ENCODE assay signal across 8 cellular contexts in genomic region chr13:98445340-98446233, GRCh38.
A peak's percentile ranks its signal among the peaks of the same experiment; 100 is the strongest.
DNase-seq lines count a peak whose midpoint lies in the region; ATAC-seq lines count a peak whose summit lies in the region.

No MANE protein-coding gene starts in this region.

- H3K27ac Mint-ChIP-seq in activated CD8-positive, alpha-beta T cell treated with anti-CD3 and anti-CD28 coated beads, Interleukin-2, amount 10 ng/mL, durations not matched to agents 7 days and 5 days: peak overlapping the region; percentile 87
- H3K27ac Mint-ChIP-seq in effector memory CD8-positive, alpha-beta T cell: peak overlapping the region; percentile 76 to 85
- H3K27ac Mint-ChIP-seq in stimulated activated memory B cell treated with anti-CD40 and anti-IgM and Interleukin-4, amounts not matched to agents 10 μg/mL and 1 μg/mL and 100 μg/mL, for 72 hours: peak overlapping the region; percentile 71

- no peaks in the 10 kb centered on the region for H3K27me3 Mint-ChIP-seq in activated CD8-positive, alpha-beta T cell treated with anti-CD3 and anti-CD28 coated beads, Interleukin-2, amount 10 ng/mL, durations not matched to agents 7 days and 5 days (ENCODE audit: low read depth)
- no peaks in the 10 kb centered on the region for H3K27me3 Mint-ChIP-seq in effector memory CD8-positive, alpha-beta T cell
- H3K27me3 Mint-ChIP-seq in stimulated activated memory B cell treated with anti-CD40 and anti-IgM and Interleukin-4, amounts not matched to agents 10 μg/mL and 1 μg/mL and 100 μg/mL, for 72 hours: no peaks in the 10 kb centered on the region

- DNase-seq in AG08395 (ENCODE audit: low spot score) (peak; percentile 79), NCI-H526 (lab: John Stamatoyannopoulos, UW) (peak; percentile 50 to 89), myocyte (ENCODE audit: low read depth) (peak; percentile 63)
- DNase-seq in activated CD8-positive, alpha-beta T cell treated with anti-CD3 and anti-CD28 coated beads, Interleukin-2, amount 10 ng/mL, durations not matched to agents 7 days and 5 days: peak; percentile 86
- peak; percentile 68 to 82 (median 77) for DNase-seq in effector memory CD8-positive, alpha-beta T cell

- H3K4me1 Mint-ChIP-seq in activated CD8-positive, alpha-beta T cell treated with anti-CD3 and anti-CD28 coated beads, Interleukin-2, amount 10 ng/mL, durations not matched to agents 7 days and 5 days (ENCODE audit: low read depth): peaks cover 19% of the 10 kb centered on the region
- H3K4me1 Mint-ChIP-seq in effector memory CD8-positive, alpha-beta T cell (ENCODE audit: low read depth in 2 of 2): peaks cover 13 to 15% of the 10 kb centered on the region in 2 donors
- H3K4me1 Mint-ChIP-seq in stimulated activated memory B cell treated with anti-CD40 and anti-IgM and Interleukin-4, amounts not matched to agents 10 μg/mL and 1 μg/mL and 100 μg/mL, for 72 hours: peaks cover 36% of the 10 kb centered on the region

- peaks cover 21% of the 10 kb centered on the region for H3K36me3 Mint-ChIP-seq in activated CD8-positive, alpha-beta T cell treated with anti-CD3 and anti-CD28 coated beads, Interleukin-2, amount 10 ng/mL, durations not matched to agents 7 days and 5 days (ENCODE audit: low read depth)
- H3K36me3 Mint-ChIP-seq in effector memory CD8-positive, alpha-beta T cell (ENCODE audit: insufficient read depth): peaks cover 20% of the 10 kb centered on the region
- peaks cover 23% of the 10 kb centered on the region for H3K36me3 Mint-ChIP-seq in stimulated activated memory B cell treated with anti-CD40 and anti-IgM and Interleukin-4, amounts not matched to agents 10 μg/mL and 1 μg/mL and 100 μg/mL, for 72 hours

- peak overlapping the region; percentile 34 for H3K4me3 Mint-ChIP-seq in activated CD8-positive, alpha-beta T cell treated with anti-CD3 and anti-CD28 coated beads, Interleukin-2, amount 10 ng/mL, durations not matched to agents 7 days and 5 days
- H3K4me3 Mint-ChIP-seq in effector memory CD8-positive, alpha-beta T cell: peak overlapping the region; percentile 10 to 14
- H3K4me3 Mint-ChIP-seq in stimulated activated memory B cell treated with anti-CD40 and anti-IgM and Interleukin-4, amounts not matched to agents 10 μg/mL and 1 μg/mL and 100 μg/mL, for 72 hours: peak overlapping the region; percentile 66

- POLR2A ChIA-PET in activated CD8-positive, alpha-beta T cell treated with anti-CD3 and anti-CD28 coated beads, Interleukin-2, amount 10 ng/mL, durations not matched to agents 7 days and 5 days (lab: Charles Lee): interaction anchor here (0.7 to 1.1 kb wide), 3 partner anchors 130 to 754 kb away, joined by 3 to 4 read pairs (median 3); no protein-coding TSS in a partner anchor

- CTCF ChIA-PET in activated CD8-positive, alpha-beta T cell treated with anti-CD3 and anti-CD28 coated beads, Interleukin-2, amount 10 ng/mL, durations not matched to agents 7 days and 5 days (lab: Charles Lee): interaction anchor here (0.6 to 3.9 kb wide), 45 partner anchors 9 to 398 kb away, joined by 3 to 102 read pairs (median 4); no protein-coding TSS in a partner anchor

- ATAC-seq in GM18517 (IDR thresholded peaks at IDR 0.05; ENCODE audit: unreplicated experiment) (peak; percentile 78), HG03025 (IDR thresholded peaks at IDR 0.05; ENCODE audit: low FRiP score, unreplicated experiment) (peak; percentile 76)
- ATAC-seq in activated CD8-positive, alpha-beta T cell treated with anti-CD3 and anti-CD28 coated beads, Interleukin-2, amount 10 ng/mL, durations not matched to agents 7 days and 5 days: peak; percentile 93
- peak; percentile 98 for ATAC-seq in effector memory CD8-positive, alpha-beta T cell (replicated peaks)
- ATAC-seq in stimulated activated memory B cell treated with anti-CD40 and anti-IgM and Interleukin-4, amounts not matched to agents 10 μg/mL and 1 μg/mL and 100 μg/mL, for 72 hours: peak; percentile 87

- no peaks in the 10 kb centered on the region for H3K9me3 Mint-ChIP-seq in activated CD8-positive, alpha-beta T cell treated with anti-CD3 and anti-CD28 coated beads, Interleukin-2, amount 10 ng/mL, durations not matched to agents 7 days and 5 days (ENCODE audit: insufficient read depth)
- no peaks in the 10 kb centered on the region for H3K9me3 Mint-ChIP-seq in effector memory CD8-positive, alpha-beta T cell
- no peaks in the 10 kb centered on the region for H3K9me3 Mint-ChIP-seq in stimulated activated memory B cell treated with anti-CD40 and anti-IgM and Interleukin-4, amounts not matched to agents 10 μg/mL and 1 μg/mL and 100 μg/mL, for 72 hours

Comparison
In these comparisons a context has a peak if more than half of its experiments do, and no peak if none do; other contexts are left out.
1. Peak in every context shown above with its lines: DNase-seq and ATAC-seq.
2. H3K4me3 Mint-ChIP-seq: peak in every context shown above with its lines; median percentile 66 in stimulated activated memory B cell treated with anti-CD40 and anti-IgM and Interleukin-4, amounts not matched to agents 10 μg/mL and 1 μg/mL and 100 μg/mL, for 72 hours; 34 in activated CD8-positive, alpha-beta T cell treated with anti-CD3 and anti-CD28 coated beads, Interleukin-2, amount 10 ng/mL, durations not matched to agents 7 days and 5 days; 12 in effector memory CD8-positive, alpha-beta T cell.